ENCODE assay signal across 17 cellular contexts in genomic region chr6:165848099-165848461, GRCh38.
DNase-seq lines count a peak whose midpoint lies in the region; ATAC-seq, FAIRE-seq and TF ChIP-seq lines count a peak whose summit lies in the region.
"Had no signal": no experiment of that assay in that cellular context is flagged by ENCODE, and none has a peak within 500 bp of the region (broad histone marks: within the 10 kb centered on the region; RNA-seq: fewer than 3 reads in every experiment).

No MANE protein-coding gene starts in this region.

- no peak for ATAC-seq in GM12878
- ATAC-seq in sciatic nerve = no peak
- ATAC-seq in GM19395 (IDR thresholded peaks at IDR 0.05; ENCODE audit: unreplicated experiment) = no peak
- ATAC-seq: upper lobe of right lung had no signal

- intact Hi-C loops in GM12878 (cut with micrococcal nuclease; ENCODE audit: unreplicated experiment) = no loop called here
- intact Hi-C loops in sciatic nerve (cut with DNase I) = loop anchor here (10.0 kb wide), 1 partner anchor 403 kb away; no protein-coding TSS in a partner anchor

- no peak for TF ChIP-seq EP300 in GM12878 (IDR thresholded peaks at IDR 0.05; ENCODE audit: borderline replicate concordance in 1 of 2, control insufficient read depth in 1 of 2, low read depth in 2 of 2, low read length in 2 of 2)

- no peaks in the 10 kb centered on the region for H3K79me2 ChIP-seq in GM12878 (ENCODE audit: control insufficient read depth, insufficient read depth, low read length)

- H3K27me3 ChIP-seq in BE2C (no peaks in the 10 kb centered on the region), GM12878 (replicated peaks in 1 of 2; ENCODE audit: control insufficient read depth in 2 of 2, insufficient read depth in 2 of 2, low read length in 1 of 2) (peaks cover 0 to 8% of the 10 kb centered on the region in 2 experiments; a peak in 3 of 4 replicates)

- CTCF ChIA-PET in GM12878 (lab: Yijun Ruan, JAX) = interaction anchor here (3.4 to 4.8 kb wide), 2 partner anchors 119 to 408 kb away, joined by 14 to 21 read pairs; no protein-coding TSS in a partner anchor

- peak; percentile 31; the same call in 1 of the 2 replicates for TF ChIP-seq CTCF in BE2C (IDR thresholded peaks at IDR 0.05; ENCODE audit: low read depth, low read length)
- TF ChIP-seq CTCF in GM13977 (IDR thresholded peaks at IDR 0.05; ENCODE audit: extremely low read depth, insufficient read depth, missing control alignments) = peak; percentile 17
- peak in 2 of 3 experiments; percentile 22 to 27; a peak in 3 of 6 replicates for TF ChIP-seq CTCF in GM12878 (IDR thresholded peaks at IDR 0.05 in 2 of 3, conservative IDR thresholded peaks at IDR 0.05 in 1 of 3; ENCODE audit: control insufficient read depth in 2 of 3, extremely low read depth in 1 of 3, insufficient read depth in 1 of 3, low read depth in 3 of 3, low read length in 3 of 3)

- TF ChIP-seq POLR2A in GM12878 (IDR thresholded peaks at IDR 0.05; ENCODE audit: low read depth, low read length) = no peak

- no TSS peak for BruUV-seq in GM12878 (replicated peaks; lab: Mats Ljungman, UMichigan)

- H3K4me2 ChIP-seq in GM12878 (ENCODE audit: control insufficient read depth, insufficient read depth) = no peak overlapping the region

- H3K9ac ChIP-seq in GM12878 (ENCODE audit: control insufficient read depth, insufficient read depth, low read length) = no peak overlapping the region

- POLR2A ChIA-PET in GM12878 (lab: Charles Lee) = no interaction called here

- H3K27ac ChIP-seq in GM12878 (ENCODE audit: control insufficient read depth, insufficient read depth) = no peak overlapping the region
- H3K27ac ChIP-seq: body of pancreas, pancreas, stomach, upper lobe of right lung had no signal

- no peaks in the 10 kb centered on the region for H3K36me3 ChIP-seq in BE2C
- no peaks in the 10 kb centered on the region for H3K36me3 ChIP-seq in GM12878 (ENCODE audit: control insufficient read depth in 2 of 2, insufficient read depth in 2 of 2, low read length in 1 of 2)
- H3K36me3 ChIP-seq: pancreas, stomach, upper lobe of right lung had no signal

- no peak overlapping the region for H3K4me3 ChIP-seq in BE2C (ENCODE audit: low read depth, low read length)
- H3K4me3 ChIP-seq in GM12878 = no peak overlapping the region
- H3K4me3 ChIP-seq: body of pancreas, pancreas, upper lobe of right lung had no signal

- in situ Hi-C loops in GM13977 (cut with MboI; ENCODE audit: low pct_unique_long_range_greater_than_20kb, low sequenced_read_pairs, unreplicated experiment) = no loop called here
- in situ Hi-C loops in GM12878 (cut with MboI) = no loop called here

- RAD21 ChIA-PET in GM12878 (lab: Charles Lee; ENCODE audit: unreplicated experiment) = interaction anchor here (2.5 kb wide), 1 partner anchor 408 kb away, joined by 8 read pairs; no protein-coding TSS in a partner anchor

- no peak for FAIRE-seq in GM12878 (lab: Jason Lieb, UNC)
- FAIRE-seq: pancreas had no signal

- SMC1A ChIA-PET in GM12878 (lab: Charles Lee; ENCODE audit: uncharacterized antibody, unreplicated experiment) = interaction anchor here (1.0 kb wide), 1 partner anchor 408 kb away, joined by 3 read pairs; no protein-coding TSS in a partner anchor

- no peaks in the 10 kb centered on the region for H4K20me1 ChIP-seq in GM12878 (ENCODE audit: control insufficient read depth, insufficient read depth)

- 66% methylated on average over 11 of the region's 11 CpGs for WGBS in GM12878 (ENCODE audit: insufficient coverage, insufficient replicate concordance, low lambda C conversion rate, missing lambda C conversion rate)

- no peaks in the 10 kb centered on the region for H3K4me1 ChIP-seq in BE2C
- H3K4me1 ChIP-seq in GM12878 (ENCODE audit: control insufficient read depth, insufficient read depth, low read length) = no peaks in the 10 kb centered on the region

- H2AFZ ChIP-seq in GM12878 (ENCODE audit: control insufficient read depth, low read depth, low read length) = no peak overlapping the region

- no peaks in the 10 kb centered on the region for H3K9me3 ChIP-seq in BE2C
- H3K9me3 ChIP-seq in GM12878 (replicated peaks; ENCODE audit: control insufficient read depth, insufficient read depth, low read length) = no peaks in the 10 kb centered on the region
- H3K9me3 ChIP-seq: body of pancreas, pancreas, stomach, upper lobe of right lung had no signal

- no peak for DNase-seq in BE2C
- no peak for DNase-seq in GM13977 (ENCODE audit: low spot score)
- no peak for DNase-seq in GM12878 (ENCODE audit: low read depth, low spot score)
- peak; percentile 32 for DNase-seq in left kidney (ENCODE audit: low read depth, low spot score)
- DNase-seq in A172 (ENCODE audit: low spot score) = no peak
- no peak for DNase-seq in NCI-H146 (lab: John Stamatoyannopoulos, UW)
- DNase-seq in sciatic nerve (ENCODE audit: low spot score) = no peak
- DNase-seq: activated CD4-positive, alpha-beta memory T cell treated with anti-CD3 and anti-CD28 coated beads for 36 hours; activated naive CD8-positive, alpha-beta T cell treated with anti-CD3 and anti-CD28 coated beads for 36 hours; NCI-H187 treated with DMSO at 0.1 percent for 48 hours; NCI-H446 treated with DMSO at 0.1 percent for 48 hours; pancreas; Right ventricle myocardium superior; upper lobe of right lung had no signal

- TF ChIP-seq RAD21 in GM12878 (IDR thresholded peaks at IDR 0.05; ENCODE audit: insufficient read depth, low read depth, low read length) = no peak

TF ChIP-seq in GM12878, 131 proteins besides CTCF, POLR2A, EP300 and RAD21:
- no peak for TF ChIP-seq RUNX3 (IDR thresholded peaks at IDR 0.05; ENCODE audit: low read length)
- no peak for TF ChIP-seq ATF7 (IDR thresholded peaks at IDR 0.05; ENCODE audit: low read depth)
- TF ChIP-seq KDM1A (IDR thresholded peaks at IDR 0.05; ENCODE audit: borderline replicate concordance) = no peak
- TF ChIP-seq CHD1 (IDR thresholded peaks at IDR 0.05; ENCODE audit: low read depth, low read length) = no peak
- TF ChIP-seq, protein P1, sequence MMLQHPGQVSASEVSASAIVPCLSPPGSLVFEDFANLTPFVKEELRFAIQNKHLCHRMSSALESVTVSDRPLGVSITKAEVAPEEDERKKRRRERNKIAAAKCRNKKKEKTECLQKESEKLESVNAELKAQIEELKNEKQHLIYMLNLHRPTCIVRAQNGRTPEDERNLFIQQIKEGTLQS (IDR thresholded peaks at IDR 0.05; ENCODE audit: borderline replicate concordance, extremely low read depth, low read depth, low read length) = no peak
- TF ChIP-seq CHD2 (IDR thresholded peaks at IDR 0.05; ENCODE audit: borderline replicate concordance, low read depth, low read length) = no peak
- TF ChIP-seq, protein P2, sequence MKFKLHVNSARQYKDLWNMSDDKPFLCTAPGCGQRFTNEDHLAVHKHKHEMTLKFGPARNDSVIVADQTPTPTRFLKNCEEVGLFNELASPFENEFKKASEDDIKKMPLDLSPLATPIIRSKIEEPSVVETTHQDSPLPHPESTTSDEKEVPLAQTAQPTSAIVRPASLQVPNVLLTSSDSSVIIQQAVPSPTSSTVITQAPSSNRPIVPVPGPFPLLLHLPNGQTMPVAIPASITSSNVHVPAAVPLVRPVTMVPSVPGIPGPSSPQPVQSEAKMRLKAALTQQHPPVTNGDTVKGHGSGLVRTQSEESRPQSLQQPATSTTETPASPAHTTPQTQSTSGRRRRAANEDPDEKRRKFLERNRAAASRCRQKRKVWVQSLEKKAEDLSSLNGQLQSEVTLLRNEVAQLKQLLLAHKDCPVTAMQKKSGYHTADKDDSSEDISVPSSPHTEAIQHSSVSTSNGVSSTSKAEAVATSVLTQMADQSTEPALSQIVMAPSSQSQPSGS (IDR thresholded peaks at IDR 0.05; ENCODE audit: low read length) = no peak
- no peak for TF ChIP-seq SPI1 (IDR thresholded peaks at IDR 0.05; ENCODE audit: borderline replicate concordance, insufficient read depth, low read depth, low read length)
- no peak for TF ChIP-seq CHD4 (IDR thresholded peaks at IDR 0.05)
- TF ChIP-seq USF2 (IDR thresholded peaks at IDR 0.05; ENCODE audit: borderline replicate concordance, low read depth, low read length) = no peak
